16 cellular contexts compared by ENCODE assay signal in genomic region chrX:43589735-43590515, GRCh38.
DNase-seq lines count a peak whose midpoint lies in the region; ATAC-seq and TF ChIP-seq lines count a peak whose summit lies in the region.
"Had no signal": no experiment of that assay in that cellular context is flagged by ENCODE, and none has a peak within 500 bp of the region (broad histone marks: within the 10 kb centered on the region; RNA-seq: fewer than 3 reads in every experiment).

No MANE protein-coding gene starts in this region.

- H3K4me1 Mint-ChIP-seq in glutamatergic neuron (ENCODE audit: low read depth, unreplicated experiment): no peaks in the 10 kb centered on the region
- H3K4me1 Mint-ChIP-seq: IgD-negative memory B cell had no signal

- no peak overlapping the region for H3K4me3 Mint-ChIP-seq in glutamatergic neuron (ENCODE audit: unreplicated experiment)
- H3K4me3 Mint-ChIP-seq: activated T-helper 1 cell treated with anti-CD3 and anti-CD28 coated beads, Interleukin-12 subunit alpha, Interleukin-12 subunit beta, Interleukin-2, Interleukin-4 antibody, amounts not matched to agents 30 ng/mL and 10 ng/mL and 1 ng/mL, durations not matched to agents 14 hours and 24 hours and 36 hours; IgD-negative memory B cell had no signal

- intact Hi-C loops in breast epithelium (cut with DNase I; ENCODE audit: low total_unique reads) (no loop called here), left ventricle myocardium superior (cut with micrococcal nuclease) (no loop called here), sciatic nerve (cut with DNase I) (no loop called here)

- H3K27ac ChIP-seq in breast epithelium: peak overlapping the region; percentile 67 to 76

- H3K27me3 ChIP-seq in breast epithelium: peaks cover 0 to 21% of the 10 kb centered on the region in 2 donors

- ATAC-seq in left ventricle myocardium superior (peak; percentile 90), sciatic nerve (peak; percentile 94), HG03108 (IDR thresholded peaks at IDR 0.05; ENCODE audit: unreplicated experiment) (no peak)
- ATAC-seq: GM12878, HCT116 had no signal

- no peaks in the 10 kb centered on the region for H3K4me1 ChIP-seq in breast epithelium

- no peaks in the 10 kb centered on the region for H3K27me3 Mint-ChIP-seq in glutamatergic neuron (ENCODE audit: unreplicated experiment)

- H3K4me3 ChIP-seq in breast epithelium: peak overlapping the region in 1 of 3 donors; percentile 6
- H3K4me3 ChIP-seq: GM12878 had no signal

- H3K9me3 ChIP-seq in breast epithelium: no peaks in the 10 kb centered on the region

- TF ChIP-seq POLR2A in breast epithelium (IDR thresholded peaks at IDR 0.05): no peak

- TF ChIP-seq CTCF in breast epithelium (IDR thresholded peaks at IDR 0.05) (no peak), glutamatergic neuron (IDR thresholded peaks at IDR 0.05; ENCODE audit: partially characterized antibody, unreplicated experiment) (no peak)

- no peak overlapping the region for H3K27ac Mint-ChIP-seq in glutamatergic neuron (ENCODE audit: unreplicated experiment)
- H3K27ac Mint-ChIP-seq: activated T-helper 1 cell treated with anti-CD3 and anti-CD28 coated beads, Interleukin-12 subunit alpha, Interleukin-12 subunit beta, Interleukin-2, Interleukin-4 antibody, amounts not matched to agents 30 ng/mL and 10 ng/mL and 1 ng/mL, durations not matched to agents 14 hours and 24 hours and 36 hours; IgD-negative memory B cell had no signal

- H3K9me3 Mint-ChIP-seq in glutamatergic neuron (ENCODE audit: unreplicated experiment): no peaks in the 10 kb centered on the region
- H3K9me3 Mint-ChIP-seq: activated T-helper 1 cell treated with anti-CD3 and anti-CD28 coated beads, Interleukin-12 subunit alpha, Interleukin-12 subunit beta, Interleukin-2, Interleukin-4 antibody, amounts not matched to agents 30 ng/mL and 10 ng/mL and 1 ng/mL, durations not matched to agents 14 hours and 24 hours and 36 hours had no signal

- H3K36me3 ChIP-seq in breast epithelium: no peaks in the 10 kb centered on the region

- no peaks in the 10 kb centered on the region for H3K36me3 Mint-ChIP-seq in glutamatergic neuron (ENCODE audit: unreplicated experiment)
- H3K36me3 Mint-ChIP-seq: IgD-negative memory B cell had no signal

- DNase-seq in HCEC 1CT: peak; percentile 15
- DNase-seq in breast epithelium (ENCODE audit: low spot score in 2 of 2): no peak
- DNase-seq in left ventricle myocardium superior: no peak
- no peak for DNase-seq in sciatic nerve (ENCODE audit: low spot score)
- no peak for DNase-seq in NCI-H1417 treated with DMSO at 0.1 percent for 48 hours (lab: John Stamatoyannopoulos, UW)
- no peak for DNase-seq in putamen (ENCODE audit: low spot score)
- no peak for DNase-seq in glutamatergic neuron
- DNase-seq: central memory CD4-positive, alpha-beta T cell; DND-41; NCI-H2029 treated with DMSO at 0.1 percent for 48 hours; retina had no signal
